ENCODE assay signal across 8 cellular contexts in genomic region chr13:31200636-31200970, GRCh38. TPM values are rescaled to one million over a fixed set of nuclear protein-coding genes. Genes with fewer than 3 reads are reported as not detected.
DNase-seq lines count a peak whose midpoint lies in the region; ATAC-seq and TF ChIP-seq lines count a peak whose summit lies in the region.

No MANE protein-coding gene starts in this region.

- peak overlapping the region; percentile 89 for H3K27ac Mint-ChIP-seq in progenitor cell of endocrine pancreas

- peak overlapping the region; percentile 77 for H3K4me3 Mint-ChIP-seq in progenitor cell of endocrine pancreas (ENCODE audit: low read depth)

- H3K9me3 Mint-ChIP-seq in progenitor cell of endocrine pancreas (ENCODE audit: low read depth): no peaks in the 10 kb centered on the region

- no peaks in the 10 kb centered on the region for H3K36me3 Mint-ChIP-seq in progenitor cell of endocrine pancreas (ENCODE audit: insufficient read depth)

- DNase-seq in NCI-H2081 (lab: John Stamatoyannopoulos, UW) (peak; percentile 23 to 25), NCI-H2081 treated with DMSO at 0.1 percent for 48 hours (lab: John Stamatoyannopoulos, UW) (no peak), NCI-H69 (lab: John Stamatoyannopoulos, UW) (peak; percentile 72), activated gamma-delta T cell (lab: John Stamatoyannopoulos, UW) (peak; percentile 48), head of caudate nucleus (peak in 38 of 42 donors; percentile 26 to 75 (median 53)), progenitor cell of endocrine pancreas (ENCODE audit: low spot score, unreplicated experiment) (peak; percentile 53), NCI-H1436 treated with DMSO at 0.1 percent for 48 hours (lab: John Stamatoyannopoulos, UW) (no peak)

- ATAC-seq in HG02840 (IDR thresholded peaks at IDR 0.05; ENCODE audit: low FRiP score, unreplicated experiment): peak; percentile 14

- intact Hi-C loops in head of caudate nucleus (cut with DNase I): no loop called here

- peaks cover 7% of the 10 kb centered on the region for H3K27me3 Mint-ChIP-seq in progenitor cell of endocrine pancreas

- no peak for TF ChIP-seq CTCF in progenitor cell of endocrine pancreas (IDR thresholded peaks at IDR 0.05; ENCODE audit: unreplicated experiment)

- peaks cover 18% of the 10 kb centered on the region for H3K4me1 Mint-ChIP-seq in progenitor cell of endocrine pancreas (ENCODE audit: low read depth)

RNA-seq across cellular contexts. Expression of gene B3GLCT, which starts 0.8 kb away (rescaled TPM):
- 6.6 and 6.7 TPM in 2 replicates for total RNA-seq in progenitor cell of endocrine pancreas

RNA-seq across cellular contexts. Expression of gene HSPH1, which starts 38.9 kb away (rescaled TPM):
- total RNA-seq in progenitor cell of endocrine pancreas: 121 and 122 TPM in 2 replicates

Comparison
In these comparisons a context has a peak if more than half of its experiments do, and no peak if none do; other contexts are left out.
1. DNase-seq: peak in NCI-H2081 (2 of 2), NCI-H69 (single experiment), activated gamma-delta T cell (single experiment), head of caudate nucleus (38 of 42) and progenitor cell of endocrine pancreas (single experiment); none in NCI-H2081 treated with DMSO at 0.1 percent for 48 hours (single experiment) and NCI-H1436 treated with DMSO at 0.1 percent for 48 hours (single experiment).